ENCODE assay signal across 12 cellular contexts in the genomic region with DNA sequence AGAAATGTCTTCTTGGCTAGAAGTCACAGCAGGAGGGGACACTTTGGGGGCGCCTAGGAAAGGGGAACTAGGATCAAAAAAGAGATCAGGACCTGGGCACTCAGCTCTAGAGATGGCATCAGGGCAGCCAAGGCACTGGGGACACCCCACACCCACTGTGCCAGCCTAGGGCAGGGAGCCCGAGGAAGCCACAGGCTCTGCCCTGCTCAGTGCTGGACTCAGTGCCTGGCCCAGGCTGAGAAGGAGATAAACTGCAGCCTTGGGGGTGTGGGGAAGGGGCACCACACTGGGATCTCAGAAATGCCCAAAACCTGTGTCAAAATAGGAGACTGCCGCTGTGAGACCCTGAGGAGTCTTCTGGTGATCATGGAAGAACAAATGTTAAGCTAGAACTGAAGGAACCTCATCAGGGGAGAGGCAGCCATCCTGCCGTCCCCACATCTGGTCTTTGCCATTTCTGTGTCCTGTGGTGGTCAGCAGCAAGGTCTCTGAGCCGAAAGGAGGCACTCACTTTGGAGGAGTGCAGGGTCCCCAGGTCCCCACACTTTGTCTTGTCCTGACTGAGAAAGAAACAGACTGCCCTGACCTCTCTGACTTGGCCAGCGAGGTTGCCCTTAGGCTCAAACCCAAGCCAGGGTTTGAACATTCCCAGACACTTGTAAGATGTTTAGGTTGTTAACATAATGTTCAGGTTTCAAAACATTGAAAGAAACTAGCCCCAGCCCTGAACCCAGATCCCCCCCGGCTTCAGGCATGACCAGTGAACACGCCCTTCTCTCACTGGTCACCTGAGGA. TPM values are rescaled to one million over a fixed set of nuclear protein-coding genes. Genes with fewer than 3 reads are reported as not detected.
DNase-seq lines count a peak whose midpoint lies in the region; ATAC-seq and TF ChIP-seq lines count a peak whose summit lies in the region.
"Had no signal": no experiment of that assay in that cellular context is flagged by ENCODE, and none has a peak within 500 bp of the region (broad histone marks: within the 10 kb centered on the region; RNA-seq: fewer than 3 reads in every experiment).

No MANE protein-coding gene starts in this region.

- TF ChIP-seq CTCF in VCaP (conservative IDR thresholded peaks at IDR 0.05) (no peak), type B pancreatic cell (conservative IDR thresholded peaks at IDR 0.05) (no peak)

- H3K36me3 ChIP-seq in effector memory CD4-positive, alpha-beta T cell (ENCODE audit: control insufficient read depth, insufficient read depth, low read length): peaks cover 32% of the 10 kb centered on the region

- peak overlapping the region; percentile 27 for H3K4me3 Mint-ChIP-seq in activated naive CD4-positive, alpha-beta T cell treated with anti-CD3 and anti-CD28 coated beads, Interleukin-2, amount 50 U/mL, for 24 hours
- H3K4me3 Mint-ChIP-seq in type B pancreatic cell: peak overlapping the region; percentile 67

- H3K9me3 Mint-ChIP-seq in activated naive CD4-positive, alpha-beta T cell treated with anti-CD3 and anti-CD28 coated beads, Interleukin-2, amount 50 U/mL, for 24 hours: no peaks in the 10 kb centered on the region
- H3K9me3 Mint-ChIP-seq in type B pancreatic cell: no peaks in the 10 kb centered on the region

- H3K27me3 Mint-ChIP-seq in activated naive CD4-positive, alpha-beta T cell treated with anti-CD3 and anti-CD28 coated beads, Interleukin-2, amount 50 U/mL, for 24 hours: no peaks in the 10 kb centered on the region
- no peaks in the 10 kb centered on the region for H3K27me3 Mint-ChIP-seq in type B pancreatic cell

- no peaks in the 10 kb centered on the region for H3K9me3 ChIP-seq in effector memory CD4-positive, alpha-beta T cell (ENCODE audit: control insufficient read depth, low read length)
- H3K9me3 ChIP-seq: vagina had no signal

- no peak overlapping the region for H3K4me3 ChIP-seq in effector memory CD4-positive, alpha-beta T cell (ENCODE audit: insufficient read depth, low read depth, low read length, poor library complexity, severe bottlenecking)

- DNase-seq in activated naive CD4-positive, alpha-beta T cell (lab: John Stamatoyannopoulos, UW): no peak
- DNase-seq in hepatic stellate cell (ENCODE audit: low spot score): peak; percentile 4
- no peak for DNase-seq in type B pancreatic cell (ENCODE audit: extremely low spot score, unreplicated experiment)
- no peak for DNase-seq in cerebellum (ENCODE audit: low spot score)
- DNase-seq in effector memory CD4-positive, alpha-beta T cell: no peak
- DNase-seq: cortex of kidney, GDM1, NCI-H2171 treated with DMSO at 0.1 percent for 48 hours had no signal

- H3K4me1 Mint-ChIP-seq in activated naive CD4-positive, alpha-beta T cell treated with anti-CD3 and anti-CD28 coated beads, Interleukin-2, amount 50 U/mL, for 24 hours: peaks cover 33% of the 10 kb centered on the region
- peaks cover 14% of the 10 kb centered on the region for H3K4me1 Mint-ChIP-seq in type B pancreatic cell (ENCODE audit: unreplicated experiment)

- H3K27me3 ChIP-seq in effector memory CD4-positive, alpha-beta T cell (replicated peaks; ENCODE audit: control insufficient read depth, insufficient read depth, low read length, poor library complexity, severe bottlenecking): no peaks in the 10 kb centered on the region
- H3K27me3 ChIP-seq: vagina had no signal

- no peak for ATAC-seq in GM18907 (IDR thresholded peaks at IDR 0.05; ENCODE audit: unreplicated experiment)

- H3K36me3 Mint-ChIP-seq in activated naive CD4-positive, alpha-beta T cell treated with anti-CD3 and anti-CD28 coated beads, Interleukin-2, amount 50 U/mL, for 24 hours: peaks cover 9% of the 10 kb centered on the region
- peaks cover 6% of the 10 kb centered on the region for H3K36me3 Mint-ChIP-seq in type B pancreatic cell

- peak overlapping the region; percentile 96 for H3K27ac ChIP-seq in VCaP
- H3K27ac ChIP-seq in effector memory CD4-positive, alpha-beta T cell (ENCODE audit: insufficient read depth, low read length, poor library complexity, severe bottlenecking): no peak overlapping the region
- H3K27ac ChIP-seq: vagina had no signal

- peak overlapping the region; percentile 78 for H3K27ac Mint-ChIP-seq in activated naive CD4-positive, alpha-beta T cell treated with anti-CD3 and anti-CD28 coated beads, Interleukin-2, amount 50 U/mL, for 24 hours
- H3K27ac Mint-ChIP-seq in type B pancreatic cell: no peak overlapping the region

- H3K4me1 ChIP-seq in effector memory CD4-positive, alpha-beta T cell (ENCODE audit: control insufficient read depth, insufficient read depth, low read length, poor library complexity, severe bottlenecking): peaks cover 46% of the 10 kb centered on the region

RNA-seq across cellular contexts. Expression of a gene that starts 2.3 kb away (rescaled TPM):
- total RNA-seq in type B pancreatic cell (ENCODE audit: low replicate concordance): 37.2 and 45.0 TPM in 2 replicates
- total RNA-seq in cerebellum: 17.3 TPM

RNA-seq across cellular contexts. Expression of a gene that starts 2.4 kb away (rescaled TPM):
- total RNA-seq in type B pancreatic cell (ENCODE audit: low replicate concordance): 28.7 and 32.8 TPM in 2 replicates
- total RNA-seq in cerebellum: 14.3 TPM

RNA-seq across cellular contexts. Expression of a gene that starts 9.0 kb away (rescaled TPM):
- total RNA-seq in type B pancreatic cell (ENCODE audit: low replicate concordance) (not detected in 2 replicates), cerebellum (0.82 TPM)

RNA-seq across cellular contexts. Expression of a gene that starts 31.0 kb away (rescaled TPM):
- total RNA-seq in type B pancreatic cell (ENCODE audit: low replicate concordance) (6.3 and 11.3 TPM in 2 replicates), cerebellum (9.3 TPM)

RNA-seq across cellular contexts. Expression of a gene that starts 34.1 kb away (rescaled TPM):
- total RNA-seq in type B pancreatic cell (ENCODE audit: low replicate concordance) (52.6 and 75.6 TPM in 2 replicates), cerebellum (6.6 TPM)
